Comparison of ENCODE assay signal across 11 cellular contexts in genomic region chr19:9865732-9866627, GRCh38. TPM values are rescaled to one million over a fixed set of nuclear protein-coding genes. Genes with fewer than 3 reads are reported as not detected.
DNase-seq lines count a peak whose midpoint lies in the region; TF ChIP-seq lines count a peak whose summit lies in the region.
"Had no signal": no experiment of that assay in that cellular context is flagged by ENCODE, and none has a peak within 500 bp of the region (broad histone marks: within the 10 kb centered on the region; RNA-seq: fewer than 3 reads in every experiment).

No MANE protein-coding gene starts in this region.

- peaks cover 42% of the 10 kb centered on the region for H3K4me1 Mint-ChIP-seq in activated T-helper 2 cell treated with anti-CD3 and anti-CD28 coated beads, Interferon-gamma antibody, Interleukin-2, Interleukin-4, amounts not matched to agents 10 μg/mL and 5 μg/mL and 100 μg/mL, durations not matched to agents 14 hours and 24 hours and 36 hours (ENCODE audit: low read depth)

- H3K27ac Mint-ChIP-seq in activated T-helper 2 cell treated with anti-CD3 and anti-CD28 coated beads, Interferon-gamma antibody, Interleukin-2, Interleukin-4, amounts not matched to agents 10 μg/mL and 5 μg/mL and 100 μg/mL, durations not matched to agents 14 hours and 24 hours and 36 hours = peak overlapping the region; percentile 42

- H3K27me3 ChIP-seq in neural cell (ENCODE audit: insufficient read depth, low read depth, low read length) = no peaks in the 10 kb centered on the region
- no peaks in the 10 kb centered on the region for H3K27me3 ChIP-seq in thyroid gland
- H3K27me3 ChIP-seq: body of pancreas, vagina had no signal

- no peaks in the 10 kb centered on the region for H3K9me3 ChIP-seq in neural cell (ENCODE audit: low read length)
- no peaks in the 10 kb centered on the region for H3K9me3 ChIP-seq in thyroid gland
- H3K9me3 ChIP-seq: body of pancreas, vagina had no signal

- WGBS in thyroid gland, 2 donors = 70 to 79% methylated on average over 17 of the region's 17 CpGs

- H3K79me2 ChIP-seq in neural cell (replicated peaks; ENCODE audit: insufficient read depth, low read length) = no peaks in the 10 kb centered on the region

- TF ChIP-seq CTCF in GM12865 (IDR thresholded peaks at IDR 0.05; ENCODE audit: insufficient read depth, low read depth, low read length, missing control alignments) (no peak), neural cell (IDR thresholded peaks at IDR 0.05; ENCODE audit: poor library complexity, severe bottlenecking) (no peak), thyroid gland (IDR thresholded peaks at IDR 0.05) (no peak)

- no peak overlapping the region for H3K9ac ChIP-seq in neural cell (ENCODE audit: low read length)

- H3K4me2 ChIP-seq in neural cell (ENCODE audit: low read length) = no peak overlapping the region
- H3K4me2 ChIP-seq: PC-9 had no signal

- H3K27me3 Mint-ChIP-seq in activated T-helper 2 cell treated with anti-CD3 and anti-CD28 coated beads, Interferon-gamma antibody, Interleukin-2, Interleukin-4, amounts not matched to agents 10 μg/mL and 5 μg/mL and 100 μg/mL, durations not matched to agents 14 hours and 24 hours and 36 hours (ENCODE audit: low read depth) = peaks cover 2% of the 10 kb centered on the region

- TF ChIP-seq POLR2A in thyroid gland (IDR thresholded peaks at IDR 0.05) = no peak

- H3K4me3 ChIP-seq in GM12865 (ENCODE audit: low read depth, low read length) (no peak overlapping the region), neural cell (ENCODE audit: low read length) (no peak overlapping the region), thyroid gland (replicated peaks in 1 of 3) (no peak overlapping the region)
- H3K4me3 ChIP-seq: body of pancreas, PC-9, vagina had no signal

- no peak for TF ChIP-seq EP300 in neural cell (conservative IDR thresholded peaks at IDR 0.05; ENCODE audit: poor library complexity, severe bottlenecking)

- H3K27ac ChIP-seq in neural cell (ENCODE audit: low read length) (peak overlapping the region; percentile 24), thyroid gland (no peak overlapping the region)
- H3K27ac ChIP-seq: body of pancreas, PC-9, vagina had no signal

- intact Hi-C loops in activated T-helper 2 cell treated with anti-CD3 and anti-CD28 coated beads, Interferon-gamma antibody, Interleukin-2, Interleukin-4, amounts not matched to agents 10 μg/mL and 5 μg/mL and 100 μg/mL, durations not matched to agents 14 hours and 24 hours and 36 hours (cut with micrococcal nuclease) = no loop called here
- intact Hi-C loops in thyroid gland (cut with DNase I) = no loop called here

- no peaks in the 10 kb centered on the region for H3K36me3 Mint-ChIP-seq in activated T-helper 2 cell treated with anti-CD3 and anti-CD28 coated beads, Interferon-gamma antibody, Interleukin-2, Interleukin-4, amounts not matched to agents 10 μg/mL and 5 μg/mL and 100 μg/mL, durations not matched to agents 14 hours and 24 hours and 36 hours (ENCODE audit: low read depth)

- H3K36me3 ChIP-seq in neural cell (ENCODE audit: insufficient read depth, low read length) (no peaks in the 10 kb centered on the region), thyroid gland (no peaks in the 10 kb centered on the region)
- H3K36me3 ChIP-seq: vagina had no signal

- no peaks in the 10 kb centered on the region for H3K9me2 ChIP-seq in neural cell (ENCODE audit: insufficient read depth, low read length)

- no peaks in the 10 kb centered on the region for H4K20me1 ChIP-seq in neural cell (ENCODE audit: insufficient read depth)

- H3F3A ChIP-seq in neural cell (ENCODE audit: insufficient read depth, low read length, poor library complexity, severe bottlenecking) = no peaks in the 10 kb centered on the region

- TF ChIP-seq RAD21 in neural cell (conservative IDR thresholded peaks at IDR 0.05) = no peak

- H3K4me1 ChIP-seq in thyroid gland = no peaks in the 10 kb centered on the region
- H3K4me1 ChIP-seq: body of pancreas, vagina had no signal

- H3K9me3 Mint-ChIP-seq in activated T-helper 2 cell treated with anti-CD3 and anti-CD28 coated beads, Interferon-gamma antibody, Interleukin-2, Interleukin-4, amounts not matched to agents 10 μg/mL and 5 μg/mL and 100 μg/mL, durations not matched to agents 14 hours and 24 hours and 36 hours = no peaks in the 10 kb centered on the region

- H3K4me3 Mint-ChIP-seq in activated T-helper 2 cell treated with anti-CD3 and anti-CD28 coated beads, Interferon-gamma antibody, Interleukin-2, Interleukin-4, amounts not matched to agents 10 μg/mL and 5 μg/mL and 100 μg/mL, durations not matched to agents 14 hours and 24 hours and 36 hours (ENCODE audit: low read depth) = peak overlapping the region; percentile 8

- DNase-seq in GM12865 (ENCODE audit: low read depth) (peak; percentile 40), NCI-H1436 treated with DMSO at 0.1 percent for 48 hours (lab: John Stamatoyannopoulos, UW) (peak; percentile 53), DMS53 (lab: John Stamatoyannopoulos, UW) (no peak), DMS 273 treated with DMSO at 0.1 percent for 48 hours (lab: John Stamatoyannopoulos, UW) (no peak), thyroid gland (no peak)
- DNase-seq in activated T-helper 2 cell treated with anti-CD3 and anti-CD28 coated beads, Interferon-gamma antibody, Interleukin-2, Interleukin-4, amounts not matched to agents 10 μg/mL and 5 μg/mL and 100 μg/mL, durations not matched to agents 14 hours and 24 hours and 36 hours (ENCODE audit: low spot score) = peak; percentile 35
- DNase-seq: body of pancreas, KG1, PC-9 had no signal

- H2AFZ ChIP-seq in neural cell (ENCODE audit: low read depth, low read length) = no peak overlapping the region
- H2AFZ ChIP-seq: PC-9 had no signal

TF ChIP-seq in neural cell, 6 proteins besides CTCF, POLR2A, EP300 and RAD21:
- TF ChIP-seq EZH2 (IDR thresholded peaks at IDR 0.05; ENCODE audit: borderline replicate concordance, insufficient read depth, low read length, poor library complexity, severe bottlenecking) = no peak
- no peak for TF ChIP-seq SMC3 (conservative IDR thresholded peaks at IDR 0.05; ENCODE audit: poor library complexity)

RNA-seq across cellular contexts. Expression of gene PIN1, which starts 30.9 kb away (rescaled TPM):
- total RNA-seq in activated T-helper 2 cell treated with anti-CD3 and anti-CD28 coated beads, Interferon-gamma antibody, Interleukin-2, Interleukin-4, amounts not matched to agents 10 μg/mL and 5 μg/mL and 100 μg/mL, durations not matched to agents 14 hours and 24 hours and 36 hours = 84.3 and 87.3 TPM in 2 replicates
- polyA plus RNA-seq in neural cell = 268 and 288 TPM in 2 replicates
- 88.4 and 94.9 TPM in 2 replicates for polyA minus RNA-seq in neural cell
- total RNA-seq in thyroid gland = 10 to 100 TPM; 50.0 to 98.0 (median 72.3) TPM

RNA-seq across cellular contexts. Expression of gene UBL5, which starts 38.3 kb away (rescaled TPM):
- 331 and 335 TPM in 2 replicates for total RNA-seq in activated T-helper 2 cell treated with anti-CD3 and anti-CD28 coated beads, Interferon-gamma antibody, Interleukin-2, Interleukin-4, amounts not matched to agents 10 μg/mL and 5 μg/mL and 100 μg/mL, durations not matched to agents 14 hours and 24 hours and 36 hours
- 1,308 and 1,364 TPM in 2 replicates for polyA plus RNA-seq in neural cell
- 126 and 172 TPM in 2 replicates for polyA minus RNA-seq in neural cell
- total RNA-seq in thyroid gland = 100 to 1,000 TPM; 141 to 743 (median 475) TPM

RNA-seq across cellular contexts. Expression of gene FBXL12, which starts 47.1 kb away (rescaled TPM):
- total RNA-seq in activated T-helper 2 cell treated with anti-CD3 and anti-CD28 coated beads, Interferon-gamma antibody, Interleukin-2, Interleukin-4, amounts not matched to agents 10 μg/mL and 5 μg/mL and 100 μg/mL, durations not matched to agents 14 hours and 24 hours and 36 hours = 23.4 and 23.7 TPM in 2 replicates
- polyA plus RNA-seq in neural cell = 31.5 and 31.9 TPM in 2 replicates
- 23.6 and 32.9 TPM in 2 replicates for polyA minus RNA-seq in neural cell
- total RNA-seq in thyroid gland = 10 to 100 TPM; 16.7 to 37.1 (median 20.7) TPM

Comparison
In these comparisons a context has a peak if more than half of its experiments do, and no peak if none do; other contexts are left out.
1. DNase-seq: peak in GM12865 (single experiment), NCI-H1436 treated with DMSO at 0.1 percent for 48 hours (single experiment) and activated T-helper 2 cell treated with anti-CD3 and anti-CD28 coated beads, Interferon-gamma antibody, Interleukin-2, Interleukin-4, amounts not matched to agents 10 μg/mL and 5 μg/mL and 100 μg/mL, durations not matched to agents 14 hours and 24 hours and 36 hours (single experiment); none in DMS53 (single experiment), DMS 273 treated with DMSO at 0.1 percent for 48 hours (single experiment) and thyroid gland (0 of 2).